ENCODE assay signal across 8 cellular contexts in genomic region chr1:145961109-145961424, GRCh38. TPM values are rescaled to one million over a fixed set of nuclear protein-coding genes. Genes with fewer than 3 reads are reported as not detected.
DNase-seq lines count a peak whose midpoint lies in the region; ATAC-seq and TF ChIP-seq lines count a peak whose summit lies in the region.

No MANE protein-coding gene starts in this region.

- DNase-seq in fibroblast of lung (ENCODE audit: low read depth in 2 of 2) (no peak), trophoblast cell (no peak), GF-D8 (lab: John Stamatoyannopoulos, UW) (no peak), Kasumi-1 (lab: John Stamatoyannopoulos, UW) (no peak)
- DNase-seq in stimulated activated CD8-positive, alpha-beta memory T cell treated with anti-CD3 and anti-CD28 coated beads, Interleukin-4, amount 100 ng/mL, for 48 hours = no peak

- H3K27ac ChIP-seq in SU-DHL-6 (ENCODE audit: low read depth, low read length) (no peak overlapping the region), fibroblast of lung (ENCODE audit: insufficient read depth, low read length) (peak overlapping the region; percentile 40), trophoblast cell (ENCODE audit: low read depth, low read length) (no peak overlapping the region)

- H3K4me2 ChIP-seq in SU-DHL-6 (ENCODE audit: low read depth, low read length, poor library complexity, severe bottlenecking) = peak overlapping the region; percentile 71
- H3K4me2 ChIP-seq in fibroblast of lung (ENCODE audit: extremely low read depth, insufficient read depth, low read length) = peak overlapping the region; percentile 87
- H3K4me2 ChIP-seq in trophoblast cell (ENCODE audit: low read length) = peak overlapping the region; percentile 94

- no peak overlapping the region for H2AK5ac ChIP-seq in trophoblast cell (ENCODE audit: low read length)

- ATAC-seq in HG03135 (IDR thresholded peaks at IDR 0.05; ENCODE audit: unreplicated experiment) = no peak

- H4K91ac ChIP-seq in trophoblast cell (ENCODE audit: low read depth, low read length) = no peak overlapping the region

- H3K9ac ChIP-seq in ES-I3 (ENCODE audit: low read depth, low read length) (peak overlapping the region; percentile 86), SU-DHL-6 (ENCODE audit: low read length) (peak overlapping the region; percentile 53), fibroblast of lung (ENCODE audit: insufficient read depth, low read length) (peak overlapping the region; percentile 41), trophoblast cell (ENCODE audit: low read length) (no peak overlapping the region)

- no peak overlapping the region for H3K4ac ChIP-seq in trophoblast cell (ENCODE audit: low read depth, low read length)

- H3K79me2 ChIP-seq in SU-DHL-6 (ENCODE audit: insufficient read depth, low read length) (no peaks in the 10 kb centered on the region), fibroblast of lung (ENCODE audit: control insufficient read depth, insufficient read depth, low read length) (peaks cover 13% of the 10 kb centered on the region), trophoblast cell (ENCODE audit: control insufficient read depth, insufficient read depth, low read length, poor library complexity) (no peaks in the 10 kb centered on the region)

- H3K23ac ChIP-seq in trophoblast cell (ENCODE audit: low read length) = no peak overlapping the region

- H3K27me3 ChIP-seq in SU-DHL-6 (ENCODE audit: low read length) = no peaks in the 10 kb centered on the region
- no peaks in the 10 kb centered on the region for H3K27me3 ChIP-seq in fibroblast of lung (ENCODE audit: control insufficient read depth, insufficient read depth, low read length)
- H3K27me3 ChIP-seq in trophoblast cell (ENCODE audit: insufficient read depth, low read length) = peaks cover 40% of the 10 kb centered on the region

- no peak overlapping the region for H2BK5ac ChIP-seq in trophoblast cell (ENCODE audit: low read depth, low read length, poor library complexity)

- no CpG with 5 or more reads among the region's 22 CpGs for WGBS in trophoblast cell (ENCODE audit: extremely low coverage, insufficient coverage, insufficient read length)

- H2AFZ ChIP-seq in SU-DHL-6 (ENCODE audit: low read depth, low read length, severe bottlenecking) (peak overlapping the region; percentile 92), fibroblast of lung (ENCODE audit: low read length) (peak overlapping the region; percentile 59), trophoblast cell (ENCODE audit: insufficient read depth, low read length, poor library complexity) (no peak overlapping the region)

- peaks cover 37% of the 10 kb centered on the region; the same call in 1 of the 2 replicates for H3F3A ChIP-seq in SU-DHL-6 (ENCODE audit: insufficient read depth)

- no peaks in the 10 kb centered on the region for H3K9me2 ChIP-seq in SU-DHL-6 (replicated peaks; ENCODE audit: insufficient read depth, low read length)

- peaks cover 6% of the 10 kb centered on the region for H3K79me1 ChIP-seq in trophoblast cell (ENCODE audit: low read length)

- H3K4me1 ChIP-seq in ES-I3 (ENCODE audit: insufficient read depth, low read length) (peaks cover 10% of the 10 kb centered on the region), fibroblast of lung (ENCODE audit: control insufficient read depth, extremely low read depth, insufficient read depth, low read length) (peaks cover 31% of the 10 kb centered on the region), trophoblast cell (ENCODE audit: control insufficient read depth in 1 of 2, insufficient read depth in 2 of 2, low read length in 2 of 2) (peaks cover 16 to 26% of the 10 kb centered on the region in 2 experiments)

- no peak for TF ChIP-seq CTCF in SU-DHL-6 (IDR thresholded peaks at IDR 0.05; ENCODE audit: insufficient read depth, low read length, poor library complexity, severe bottlenecking)
- no peak for TF ChIP-seq CTCF in fibroblast of lung (conservative IDR thresholded peaks at IDR 0.05 in 1 of 2, IDR thresholded peaks at IDR 0.05 in 1 of 2; ENCODE audit: low read depth in 1 of 2, low read length in 2 of 2)

- H4K12ac ChIP-seq in trophoblast cell (ENCODE audit: low read depth, low read length) = no peak overlapping the region

- no peaks in the 10 kb centered on the region for H4K20me1 ChIP-seq in SU-DHL-6 (ENCODE audit: low read depth, low read length)
- H4K20me1 ChIP-seq in fibroblast of lung (ENCODE audit: control insufficient read depth, extremely low read depth, insufficient read depth, low read length) = no peaks in the 10 kb centered on the region

- H2BK120ac ChIP-seq in trophoblast cell (ENCODE audit: insufficient read depth, low read length, poor library complexity) = no peak overlapping the region

- peak overlapping the region; percentile 48 for H4K8ac ChIP-seq in trophoblast cell (ENCODE audit: low read depth, low read length)

- H3K14ac ChIP-seq in trophoblast cell (ENCODE audit: low read length) = no peak overlapping the region

- H3K4me3 ChIP-seq in SU-DHL-6 (ENCODE audit: insufficient read depth, low read length, poor library complexity, severe bottlenecking) (peak overlapping the region; percentile 58), fibroblast of lung (replicated peaks in 1 of 4; ENCODE audit: control extremely low read depth in 1 of 4, insufficient read depth in 1 of 4, low read depth in 3 of 4, low read length in 4 of 4) (peak overlapping the region; percentile 58 to 68 (median 64)), trophoblast cell (ENCODE audit: low read depth, low read length) (peak overlapping the region; percentile 77)

- H3K9me3 ChIP-seq in ES-I3 (ENCODE audit: control insufficient read depth, insufficient read depth, low read length) (no peaks in the 10 kb centered on the region), SU-DHL-6 (ENCODE audit: insufficient read depth, low read length) (no peaks in the 10 kb centered on the region), fibroblast of lung (ENCODE audit: control insufficient read depth, insufficient read depth, low read depth, low read length) (no peaks in the 10 kb centered on the region), trophoblast cell (ENCODE audit: insufficient read depth, low read depth, low read length) (peaks cover 2% of the 10 kb centered on the region)

- no peak overlapping the region for H2BK12ac ChIP-seq in trophoblast cell (ENCODE audit: low read length)

- no peak overlapping the region for H3K18ac ChIP-seq in trophoblast cell (ENCODE audit: low read length)

- H3K36me3 ChIP-seq in ES-I3 (ENCODE audit: insufficient read depth, low read length) = no peaks in the 10 kb centered on the region
- H3K36me3 ChIP-seq in SU-DHL-6 (ENCODE audit: low read length) = no peaks in the 10 kb centered on the region
- peaks cover 1% of the 10 kb centered on the region for H3K36me3 ChIP-seq in fibroblast of lung (ENCODE audit: control insufficient read depth, insufficient read depth, low read length)
- H3K36me3 ChIP-seq in trophoblast cell (ENCODE audit: control insufficient read depth in 1 of 2, insufficient read depth in 2 of 2, low read length in 2 of 2) = no peaks in the 10 kb centered on the region

RNA-seq across cellular contexts. Expression of gene LIX1L, which starts 3.2 kb away (rescaled TPM):
- total RNA-seq in fibroblast of lung = 10.5 and 14.2 TPM in 2 replicates
- polyA plus RNA-seq in fibroblast of lung = 63.3 and 65.7 TPM in 2 replicates
- 17.0 and 20.1 TPM in 2 replicates for polyA plus RNA-seq in fibroblast of lung (2012)
- polyA minus RNA-seq in fibroblast of lung (ENCODE audit: low replicate concordance) = 28.7 and 31.4 TPM in 2 replicates
- 2.1 and 2.2 TPM in 2 replicates for polyA plus RNA-seq in trophoblast cell (2013)

RNA-seq across cellular contexts. Expression of gene ANKRD34A, which starts 3.3 kb away (rescaled TPM):
- total RNA-seq in fibroblast of lung = 0.26 and 1.2 TPM in 2 replicates
- 1.9 and 2.6 TPM in 2 replicates for polyA plus RNA-seq in fibroblast of lung
- 2.8 and 4.1 TPM in 2 replicates for polyA plus RNA-seq in fibroblast of lung (2012)
- polyA minus RNA-seq in fibroblast of lung (ENCODE audit: low replicate concordance) = 2.6 and 4.5 TPM in 2 replicates
- polyA plus RNA-seq in trophoblast cell (2013) = 0.08 and 0.11 TPM in 2 replicates

RNA-seq across cellular contexts. Expression of gene POLR3GL, which starts 3.4 kb away (rescaled TPM):
- 15.4 and 23.8 TPM in 2 replicates for total RNA-seq in fibroblast of lung
- polyA plus RNA-seq in fibroblast of lung = 22.6 and 23.3 TPM in 2 replicates
- polyA plus RNA-seq in fibroblast of lung (2012) = 37.3 and 38.6 TPM in 2 replicates
- polyA minus RNA-seq in fibroblast of lung (ENCODE audit: low replicate concordance) = 7.0 and 10.0 TPM in 2 replicates
- 5.4 and 7.0 TPM in 2 replicates for polyA plus RNA-seq in trophoblast cell (2013)

RNA-seq across cellular contexts. Expression of gene RBM8A, which starts 33.8 kb away (rescaled TPM):
- 56.6 and 61.9 TPM in 2 replicates for total RNA-seq in fibroblast of lung
- 137 and 235 TPM in 2 replicates for polyA plus RNA-seq in fibroblast of lung
- polyA plus RNA-seq in fibroblast of lung (2012) = 136 and 199 TPM in 2 replicates
- polyA minus RNA-seq in fibroblast of lung (ENCODE audit: low replicate concordance) = 10.7 and 10.8 TPM in 2 replicates
- 173 and 182 TPM in 2 replicates for polyA plus RNA-seq in trophoblast cell (2013)

RNA-seq across cellular contexts. Expression of gene TXNIP, which starts 35.3 kb away (rescaled TPM):
- total RNA-seq in fibroblast of lung = 361 and 773 TPM in 2 replicates
- polyA plus RNA-seq in fibroblast of lung = 61.1 and 204 TPM in 2 replicates
- polyA plus RNA-seq in fibroblast of lung (2012) = 27.5 and 83.7 TPM in 2 replicates
- 82.9 and 185 TPM in 2 replicates for polyA minus RNA-seq in fibroblast of lung (ENCODE audit: low replicate concordance)
- polyA plus RNA-seq in trophoblast cell (2013) = 15.9 and 17.2 TPM in 2 replicates
